Comparison of ENCODE assay signal across 28 cellular contexts in the genomic region with DNA sequence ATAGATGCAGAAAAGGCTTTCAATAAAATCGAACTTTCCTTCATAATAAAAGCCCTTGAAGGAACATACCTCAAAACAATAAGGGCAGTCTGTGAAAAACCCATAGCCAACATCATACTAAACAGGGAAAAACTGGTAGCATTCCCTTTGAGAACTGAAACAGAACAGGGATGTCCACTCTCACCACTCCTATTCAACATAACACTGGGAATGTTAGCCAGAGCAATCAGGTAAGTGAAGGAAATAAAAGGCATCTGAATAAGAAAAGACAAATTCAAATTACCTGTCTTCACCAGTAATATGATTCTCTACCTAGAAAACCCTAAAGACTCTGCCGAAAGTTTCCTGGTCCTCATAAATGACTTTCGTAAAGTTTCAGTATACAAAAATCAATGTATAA.
"Had no signal": no experiment of that assay in that cellular context is flagged by ENCODE, and none has a peak within 500 bp of the region (broad histone marks: within the 10 kb centered on the region; RNA-seq: fewer than 3 reads in every experiment).

No MANE protein-coding gene starts in this region.

- H3K9me3 Mint-ChIP-seq: activated B cell treated with CpG ODN at 0.5 μM for 24 hours; activated naive CD4-positive, alpha-beta T cell treated with anti-CD3 and anti-CD28 coated beads, Interleukin-2, amount 50 U/mL, for 24 hours had no signal

- H3K4me1 ChIP-seq: adrenal gland, body of pancreas, colonic mucosa, esophagus squamous epithelium, gastroesophageal sphincter, heart right ventricle had no signal

- H3K9me3 ChIP-seq: adrenal gland, body of pancreas, colonic mucosa, esophagus squamous epithelium, gastroesophageal sphincter, heart right ventricle had no signal

- H3K36me3 ChIP-seq: adrenal gland, colonic mucosa, esophagus squamous epithelium, gastroesophageal sphincter, heart right ventricle had no signal

- ATAC-seq: activated CD4-positive, CD25-positive, alpha-beta regulatory T cell treated with anti-CD3 and anti-CD28 coated beads, Interleukin-2, amount 50 U/mL, for 24 hours; activated CD8-positive, alpha-beta T cell treated with anti-CD3 and anti-CD28 coated beads for 36 hours; activated naive CD8-positive, alpha-beta T cell treated with anti-CD3 and anti-CD28 coated beads, Interleukin-2, amount 50 U/mL, for 24 hours; activated T-cell treated with anti-CD3 and anti-CD28 coated beads, Interleukin-2, amount 50 U/mL, for 4 hours; activated T-helper 17 cell treated with anti-CD3 and anti-CD28 coated beads, Interleukin-2, amount 50 U/mL, for 72 hours; body of pancreas; gastroesophageal sphincter; heart right ventricle had no signal

- H3K4me3 Mint-ChIP-seq: activated B cell treated with CpG ODN at 0.5 μM for 24 hours; activated CD8-positive, alpha-beta T cell treated with anti-CD3 and anti-CD28 coated beads for 36 hours; activated naive CD4-positive, alpha-beta T cell treated with anti-CD3 and anti-CD28 coated beads for 36 hours; activated naive CD4-positive, alpha-beta T cell treated with anti-CD3 and anti-CD28 coated beads, Interleukin-2, amount 50 U/mL, for 24 hours; activated naive CD8-positive, alpha-beta T cell treated with anti-CD3 and anti-CD28 coated beads for 36 hours; activated naive CD8-positive, alpha-beta T cell treated with anti-CD3 and anti-CD28 coated beads, Interleukin-2, amount 50 U/mL, for 24 hours; activated T-cell treated with anti-CD3 and anti-CD28 coated beads, Interleukin-2, amount 50 U/mL, for 4 hours; activated T-helper 17 cell treated with anti-CD3 and anti-CD28 coated beads, Interleukin-2, amount 50 U/mL, for 72 hours had no signal

- H3K36me3 Mint-ChIP-seq: activated naive CD4-positive, alpha-beta T cell treated with anti-CD3 and anti-CD28 coated beads, Interleukin-2, amount 50 U/mL, for 24 hours; activated naive CD8-positive, alpha-beta T cell treated with anti-CD3 and anti-CD28 coated beads for 36 hours had no signal

- H3K27ac Mint-ChIP-seq: activated B cell treated with CpG ODN at 0.5 μM for 24 hours; activated CD8-positive, alpha-beta T cell treated with anti-CD3 and anti-CD28 coated beads for 36 hours; activated naive CD4-positive, alpha-beta T cell treated with anti-CD3 and anti-CD28 coated beads for 36 hours; activated naive CD4-positive, alpha-beta T cell treated with anti-CD3 and anti-CD28 coated beads, Interleukin-2, amount 50 U/mL, for 24 hours; activated naive CD8-positive, alpha-beta T cell treated with anti-CD3 and anti-CD28 coated beads for 36 hours; activated naive CD8-positive, alpha-beta T cell treated with anti-CD3 and anti-CD28 coated beads, Interleukin-2, amount 50 U/mL, for 24 hours; activated T-helper 17 cell treated with anti-CD3 and anti-CD28 coated beads, Interleukin-2, amount 50 U/mL, for 72 hours had no signal

- H3K27ac ChIP-seq: adrenal gland, body of pancreas, colonic mucosa, epithelial cell of prostate, esophagus squamous epithelium, gastroesophageal sphincter, heart right ventricle, VCaP had no signal

- H3K27me3 ChIP-seq: adrenal gland, body of pancreas, colonic mucosa, esophagus squamous epithelium, gastroesophageal sphincter, heart right ventricle had no signal

- H3K27me3 Mint-ChIP-seq: activated B cell treated with CpG ODN at 0.5 μM for 24 hours; activated CD8-positive, alpha-beta T cell treated with anti-CD3 and anti-CD28 coated beads for 36 hours; activated naive CD4-positive, alpha-beta T cell treated with anti-CD3 and anti-CD28 coated beads, Interleukin-2, amount 50 U/mL, for 24 hours; activated naive CD8-positive, alpha-beta T cell treated with anti-CD3 and anti-CD28 coated beads for 36 hours; activated naive CD8-positive, alpha-beta T cell treated with anti-CD3 and anti-CD28 coated beads, Interleukin-2, amount 50 U/mL, for 24 hours; activated T-helper 17 cell treated with anti-CD3 and anti-CD28 coated beads, Interleukin-2, amount 50 U/mL, for 72 hours had no signal

- H3K4me3 ChIP-seq: adrenal gland, body of pancreas, colonic mucosa, esophagus squamous epithelium, gastroesophageal sphincter, heart right ventricle had no signal

- DNase-seq: activated B cell treated with CpG ODN at 0.5 μM for 24 hours; activated CD4-positive, alpha-beta T cell treated with anti-CD3 and anti-CD28 coated beads for 48 hours; activated CD4-positive, alpha-beta T cell treated with anti-CD3 and anti-CD28 coated beads, Interleukin-2, amount 50 U/mL, for 1 hour; activated CD4-positive, alpha-beta T cell treated with anti-CD3 and anti-CD28 coated beads, Interleukin-2, amount 50 U/mL, for 48 hours; activated CD8-positive, alpha-beta memory T cell treated with anti-CD3 and anti-CD28 coated beads for 24 hours; activated CD8-positive, alpha-beta T cell treated with anti-CD3 and anti-CD28 coated beads for 36 hours; activated effector memory CD4-positive, alpha-beta T cell treated with anti-CD3 and anti-CD28 coated beads, Interleukin-2, amount 50 U/mL, for 16 hours; activated naive CD4-positive, alpha-beta T cell treated with anti-CD3 and anti-CD28 coated beads for 36 hours; activated naive CD8-positive, alpha-beta T cell treated with anti-CD3 and anti-CD28 coated beads for 36 hours; activated naive CD8-positive, alpha-beta T cell treated with anti-CD3 and anti-CD28 coated beads, Interleukin-2, amount 50 U/mL, for 24 hours; activated T-cell treated with anti-CD3 and anti-CD28 coated beads, Interleukin-2, amount 50 U/mL, for 4 hours; adrenal gland; amygdala; aorta; body of pancreas; caudate nucleus; colonic mucosa; effector CD8-positive, alpha-beta T cell; esophagus squamous epithelium; foreskin melanocyte; heart right ventricle; T-helper 2 cell had no signal

- H3K4me1 Mint-ChIP-seq: activated B cell treated with CpG ODN at 0.5 μM for 24 hours; activated naive CD4-positive, alpha-beta T cell treated with anti-CD3 and anti-CD28 coated beads, Interleukin-2, amount 50 U/mL, for 24 hours; activated naive CD8-positive, alpha-beta T cell treated with anti-CD3 and anti-CD28 coated beads for 36 hours; activated naive CD8-positive, alpha-beta T cell treated with anti-CD3 and anti-CD28 coated beads, Interleukin-2, amount 50 U/mL, for 24 hours; activated T-helper 17 cell treated with anti-CD3 and anti-CD28 coated beads, Interleukin-2, amount 50 U/mL, for 72 hours had no signal
